ENCODE assay signal across 24 cellular contexts in genomic region chr17:65902831-65903549, GRCh38.
DNase-seq lines count a peak whose midpoint lies in the region.
"Had no signal": no experiment of that assay in that cellular context is flagged by ENCODE, and none has a peak within 500 bp of the region (broad histone marks: within the 10 kb centered on the region; RNA-seq: fewer than 3 reads in every experiment).

No MANE protein-coding gene starts in this region.

- peak overlapping the region; percentile 76 for H3K27ac ChIP-seq in angular gyrus (ENCODE audit: low read depth, low read length)
- H3K27ac ChIP-seq: neutrophil, stomach, uterus, VCaP had no signal

- DNase-seq in COR-L47 (lab: John Stamatoyannopoulos, UW): peak; percentile 84
- peak; percentile 79 to 97 for DNase-seq in NCI-H2081 (lab: John Stamatoyannopoulos, UW)
- peak; percentile 11 for DNase-seq in midbrain (lab: John Stamatoyannopoulos, UW)
- DNase-seq in NCI-H2029 (lab: John Stamatoyannopoulos, UW): no peak
- DNase-seq in Kasumi-1 (lab: John Stamatoyannopoulos, UW): no peak
- DNase-seq in activated T-cell treated with anti-CD3 and anti-CD28 coated beads, Interleukin-2, amount 50 U/mL, for 48 hours: no peak
- no peak for DNase-seq in GDM1 (lab: John Stamatoyannopoulos, UW)
- DNase-seq: activated CD4-positive, alpha-beta memory T cell treated with anti-CD3 and anti-CD28 coated beads, Interleukin-2, amount 10 ng/mL, durations not matched to agents 7 days and 5 days; activated naive CD4-positive, alpha-beta T cell treated with anti-CD3 and anti-CD28 coated beads, Interleukin-2, amount 50 U/mL, for 16 hours; activated T-cell treated with anti-CD3 and anti-CD28 coated beads, Interleukin-2, amount 50 U/mL, for 24 hours; CD4-positive, alpha-beta T cell; DMS79 treated with DMSO at 0.1 percent for 48 hours; heart left ventricle; HFFc6; mesenchymal stem cell; NCI-H1436 treated with DMSO at 0.1 percent for 48 hours; NK-92 treated with Interleukin-12 subunit alpha and Interleukin-12 subunit beta, amount 100 ng/mL, for 24 hours; right cardiac atrium; stomach; T-helper 1 cell; uterus had no signal

Comparison
In these comparisons a context has a peak if more than half of its experiments do, and no peak if none do; other contexts are left out.
1. DNase-seq: peak in COR-L47 (single experiment), NCI-H2081 (2 of 2) and midbrain (single experiment); none in NCI-H2029 (single experiment), Kasumi-1 (0 of 2), activated T-cell treated with anti-CD3 and anti-CD28 coated beads, Interleukin-2, amount 50 U/mL, for 48 hours (0 of 2) and GDM1 (single experiment).